ENCODE assay signal across 10 cellular contexts in the genomic region with DNA sequence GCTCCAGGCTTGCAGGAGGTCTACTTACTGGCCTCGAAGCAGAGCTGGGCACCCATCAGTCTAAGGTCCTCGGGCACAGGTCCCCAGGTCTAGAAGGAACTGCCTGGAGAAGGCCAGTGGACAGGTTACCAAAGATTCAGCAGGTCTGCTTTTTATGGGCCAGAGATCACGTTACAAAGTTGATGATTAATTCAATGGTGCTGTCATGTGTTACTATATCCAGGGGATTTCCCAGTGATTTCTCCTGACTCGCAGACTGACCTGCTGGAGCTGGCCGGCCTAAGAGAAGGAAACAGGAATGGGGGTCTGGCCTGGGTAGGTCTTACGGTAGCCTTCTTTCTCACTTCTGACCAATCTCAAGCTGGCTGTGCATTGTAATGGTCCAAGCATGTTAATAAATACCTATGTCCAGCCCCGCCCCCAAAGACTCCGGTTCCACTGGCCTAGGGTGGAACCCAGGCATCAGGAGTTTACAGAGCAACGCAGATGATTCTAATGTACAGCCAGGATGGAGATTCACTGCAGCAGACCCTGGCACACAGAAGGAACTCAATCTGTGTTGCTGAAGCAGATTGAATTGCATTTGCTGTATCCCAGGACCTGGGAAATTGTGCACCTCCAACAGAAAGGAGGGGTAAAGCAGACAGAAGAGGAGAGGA. TPM values are rescaled to one million over a fixed set of nuclear protein-coding genes. Genes with fewer than 3 reads are reported as not detected.
DNase-seq lines count a peak whose midpoint lies in the region; ATAC-seq and TF ChIP-seq lines count a peak whose summit lies in the region.
"Had no signal": no experiment of that assay in that cellular context is flagged by ENCODE, and none has a peak within 500 bp of the region (broad histone marks: within the 10 kb centered on the region; RNA-seq: fewer than 3 reads in every experiment).

A gene with protein sequence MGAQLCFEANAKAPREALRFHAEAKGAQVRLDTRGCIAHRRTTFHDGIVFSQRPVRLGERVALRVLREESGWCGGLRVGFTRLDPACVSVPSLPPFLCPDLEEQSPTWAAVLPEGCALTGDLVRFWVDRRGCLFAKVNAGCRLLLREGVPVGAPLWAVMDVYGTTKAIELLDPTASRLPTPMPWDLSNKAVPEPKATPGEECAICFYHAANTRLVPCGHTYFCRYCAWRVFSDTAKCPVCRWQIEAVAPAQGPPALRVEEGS (minus strand): TSS at position 127 of the 659 bp plus-strand sequence. CDS start 71 bp downstream, at position 56.

- peak within 1 kb of the TSS; percentile 32 for H3K9ac ChIP-seq in PC-3 (ENCODE audit: low read length)

- peaks cover 6% of the 10 kb centered on the region for H3F3A ChIP-seq in PC-3 (ENCODE audit: low read length, unreplicated experiment)

- DNase-seq in GM20000 (ENCODE audit: low spot score), result peak; percentile 41
- peak; percentile 85 for DNase-seq in PC-3
- peak; percentile 91 for DNase-seq in esophagus muscularis mucosa (ENCODE audit: extremely low spot score)
- DNase-seq in prostate gland (ENCODE audit: low spot score), result peak; percentile 55
- DNase-seq in effector memory CD4-positive, alpha-beta T cell, result no peak
- DNase-seq in NCI-H2081 treated with DMSO at 0.1 percent for 48 hours (lab: John Stamatoyannopoulos, UW), result no peak
- DNase-seq in CD4-positive, alpha-beta T cell, result no peak
- DNase-seq: NCI-H1417, T-helper 9 cell had no signal

- no peak for TF ChIP-seq POLR2A in esophagus muscularis mucosa (IDR thresholded peaks at IDR 0.05; ENCODE audit: low read depth)
- TF ChIP-seq POLR2A in prostate gland (IDR thresholded peaks at IDR 0.05), result peak; percentile 28

- H3K9me3 Mint-ChIP-seq in CD4-positive, alpha-beta T cell, result no peaks in the 10 kb centered on the region
- H3K9me3 Mint-ChIP-seq: central memory CD8-positive, alpha-beta T cell had no signal

- H3K9me3 ChIP-seq in PC-3 (ENCODE audit: low read length) (no peaks in the 10 kb centered on the region), esophagus muscularis mucosa (no peaks in the 10 kb centered on the region), prostate gland (no peaks in the 10 kb centered on the region)
- no peaks in the 10 kb centered on the region for H3K9me3 ChIP-seq in effector memory CD4-positive, alpha-beta T cell (ENCODE audit: control insufficient read depth, low read length)
- H3K9me3 ChIP-seq in CD4-positive, alpha-beta T cell (ENCODE audit: control insufficient read depth, low read length), result no peaks in the 10 kb centered on the region

- peak within 1 kb of the TSS; percentile 66 for H3K27ac ChIP-seq in PC-3 (ENCODE audit: low read length)
- H3K27ac ChIP-seq in esophagus muscularis mucosa (replicated peaks in 1 of 4), result no peak within 1 kb of the TSS
- no peak within 1 kb of the TSS for H3K27ac ChIP-seq in prostate gland
- H3K27ac ChIP-seq in effector memory CD4-positive, alpha-beta T cell (ENCODE audit: insufficient read depth, low read length, poor library complexity, severe bottlenecking), result no peak within 1 kb of the TSS
- no peak within 1 kb of the TSS for H3K27ac ChIP-seq in CD4-positive, alpha-beta T cell (ENCODE audit: low read depth, low read length)

- intact Hi-C loops in PC-3 (cut with micrococcal nuclease) (loop anchor here (1.0 to 5.0 kb wide), 3 partner anchors 38 to 163 kb away; no protein-coding TSS in a partner anchor), esophagus muscularis mucosa (cut with DNase I) (loop anchor here (5.0 to 10.0 kb wide), 2 partner anchors 33 to 371 kb away; a partner anchor contains a TSS), prostate gland (cut with DNase I) (loop anchor here (5.0 to 10.0 kb wide), 2 partner anchors 47 to 201 kb away; a partner anchor contains a TSS)
- intact Hi-C loops in CD4-positive, alpha-beta T cell (cut with DNase I, micrococcal nuclease), result loop anchor here in 1 of 2 experiments (5.0 to 10.0 kb wide), 4 partner anchors 33 to 481 kb away; a partner anchor contains a TSS

- POLR2A ChIA-PET in PC-3 (lab: Charles Lee; ENCODE audit: unreplicated experiment), result interaction anchor here (0.6 kb wide), 1 partner anchor 185 kb away, joined by 3 read pairs; no protein-coding TSS in a partner anchor
- POLR2A ChIA-PET in CD4-positive, alpha-beta T cell (lab: Charles Lee), result interaction anchor here (1.0 kb wide), 1 partner anchor 36 kb away, joined by 3 read pairs; no protein-coding TSS in a partner anchor

- BruUV-seq in PC-3 (replicated peaks; lab: Mats Ljungman, UMichigan), result no TSS peak

- H3K27me3 ChIP-seq in PC-3 (ENCODE audit: low read length) (no peaks in the 10 kb centered on the region), esophagus muscularis mucosa (peaks cover 0 to 27% (median 2%) of the 10 kb centered on the region in 4 donors), prostate gland (replicated peaks; ENCODE audit: insufficient read depth) (peaks cover 3% of the 10 kb centered on the region)
- peaks cover 4% of the 10 kb centered on the region for H3K27me3 ChIP-seq in effector memory CD4-positive, alpha-beta T cell (replicated peaks; ENCODE audit: control insufficient read depth, insufficient read depth, low read length, poor library complexity, severe bottlenecking)
- peaks cover 11% of the 10 kb centered on the region for H3K27me3 ChIP-seq in CD4-positive, alpha-beta T cell (ENCODE audit: control insufficient read depth, insufficient read depth, low read length)

- no peaks in the 10 kb centered on the region for H4K20me1 ChIP-seq in PC-3 (ENCODE audit: low read length)

- H3K27ac Mint-ChIP-seq in CD4-positive, alpha-beta T cell, result no peak within 1 kb of the TSS

- H3K9me2 ChIP-seq in PC-3 (replicated peaks; ENCODE audit: low read length), result no peaks in the 10 kb centered on the region

- peak; percentile 75 for ATAC-seq in PC-3
- ATAC-seq in CD4-positive, alpha-beta T cell (ENCODE audit: poor library complexity), result no peak

- TF ChIP-seq EP300 in esophagus muscularis mucosa (IDR thresholded peaks at IDR 0.05), result no peak

- H2AFZ ChIP-seq in PC-3 (ENCODE audit: low read length), result peak within 1 kb of the TSS; percentile 18

- peaks cover 27% of the 10 kb centered on the region for H3K4me1 ChIP-seq in PC-3 (ENCODE audit: insufficient read depth, low read length)
- H3K4me1 ChIP-seq in esophagus muscularis mucosa, result peaks cover 8 to 39% (median 35%) of the 10 kb centered on the region in 4 donors
- H3K4me1 ChIP-seq in prostate gland (replicated peaks), result no peaks in the 10 kb centered on the region
- peaks cover 23% of the 10 kb centered on the region for H3K4me1 ChIP-seq in effector memory CD4-positive, alpha-beta T cell (ENCODE audit: control insufficient read depth, insufficient read depth, low read length, poor library complexity, severe bottlenecking)

- H3K4me2 ChIP-seq in PC-3 (ENCODE audit: low read length), result peak within 1 kb of the TSS; percentile 59

- 73% methylated on average over 6 of the region's 9 CpGs for WGBS in esophagus muscularis mucosa
- WGBS in prostate gland, result 31% methylated on average over 9 of the region's 9 CpGs

- H3K79me2 ChIP-seq in PC-3 (ENCODE audit: low read length), result no peaks in the 10 kb centered on the region

- H3K36me3 Mint-ChIP-seq in CD4-positive, alpha-beta T cell (ENCODE audit: low read depth), result no peaks in the 10 kb centered on the region

- H3K4me1 Mint-ChIP-seq in CD4-positive, alpha-beta T cell (ENCODE audit: low read depth), result peaks cover 31% of the 10 kb centered on the region

- H3K36me3 ChIP-seq in PC-3 (ENCODE audit: low read depth, low read length) (no peaks in the 10 kb centered on the region), esophagus muscularis mucosa (no peaks in the 10 kb centered on the region), prostate gland (no peaks in the 10 kb centered on the region)
- H3K36me3 ChIP-seq in effector memory CD4-positive, alpha-beta T cell (ENCODE audit: control insufficient read depth, insufficient read depth, low read length), result no peaks in the 10 kb centered on the region

- CTCF ChIA-PET in PC-3 (lab: Charles Lee), result no interaction called here
- CTCF ChIA-PET in CD4-positive, alpha-beta T cell (lab: Charles Lee), result no interaction called here

- no peak within 1 kb of the TSS for H3K4me3 Mint-ChIP-seq in CD4-positive, alpha-beta T cell
- H3K4me3 Mint-ChIP-seq: central memory CD8-positive, alpha-beta T cell had no signal

- peaks cover 16% of the 10 kb centered on the region for H3K27me3 Mint-ChIP-seq in CD4-positive, alpha-beta T cell
- H3K27me3 Mint-ChIP-seq: central memory CD8-positive, alpha-beta T cell had no signal

- no peak within 1 kb of the TSS for H3K4me3 ChIP-seq in PC-3 (ENCODE audit: low read length)
- no peak within 1 kb of the TSS for H3K4me3 ChIP-seq in esophagus muscularis mucosa
- no peak within 1 kb of the TSS for H3K4me3 ChIP-seq in prostate gland
- no peak within 1 kb of the TSS for H3K4me3 ChIP-seq in effector memory CD4-positive, alpha-beta T cell (ENCODE audit: insufficient read depth, low read depth, low read length, poor library complexity, severe bottlenecking)

- TF ChIP-seq CTCF in GM20000 (IDR thresholded peaks at IDR 0.05; ENCODE audit: extremely low read depth, missing control alignments) (no peak), PC-3 (conservative IDR thresholded peaks at IDR 0.05; ENCODE audit: low read depth, low read length) (no peak), esophagus muscularis mucosa (IDR thresholded peaks at IDR 0.05) (no peak), prostate gland (IDR thresholded peaks at IDR 0.05) (no peak)
- TF ChIP-seq CTCF in CD4-positive, alpha-beta T cell (IDR thresholded peaks at IDR 0.05), result no peak

RNA-seq across cellular contexts. Expression of the gene that starts here (rescaled TPM):
- total RNA-seq in PC-3 (2014; rRNA removed) (0.18 and 0.40 TPM in 2 replicates), esophagus muscularis mucosa (not detected), prostate gland (10 to 100 TPM in 1 of 2 donors, 1 to 10 TPM in 1; 8.9 to 28.9 TPM)
- not detected for total RNA-seq in CD4-positive, alpha-beta T cell

Comparison
In these comparisons a context has a peak if more than half of its experiments do, and no peak if none do; other contexts are left out.
1. Peak in DNase-seq, ATAC-seq, H3K27ac ChIP-seq, H3K9ac ChIP-seq and H3K4me2 ChIP-seq in PC-3; RNA of the gene not detected or under 1 TPM.
2. Peak in DNase-seq in esophagus muscularis mucosa; RNA of the gene not detected or under 1 TPM.
3. DNase-seq: peak in GM20000 (single experiment) and prostate gland (single experiment); none in effector memory CD4-positive, alpha-beta T cell (0 of 3), NCI-H2081 treated with DMSO at 0.1 percent for 48 hours (single experiment) and CD4-positive, alpha-beta T cell (0 of 10).